11 cellular contexts compared by ENCODE assay signal in the genomic region with DNA sequence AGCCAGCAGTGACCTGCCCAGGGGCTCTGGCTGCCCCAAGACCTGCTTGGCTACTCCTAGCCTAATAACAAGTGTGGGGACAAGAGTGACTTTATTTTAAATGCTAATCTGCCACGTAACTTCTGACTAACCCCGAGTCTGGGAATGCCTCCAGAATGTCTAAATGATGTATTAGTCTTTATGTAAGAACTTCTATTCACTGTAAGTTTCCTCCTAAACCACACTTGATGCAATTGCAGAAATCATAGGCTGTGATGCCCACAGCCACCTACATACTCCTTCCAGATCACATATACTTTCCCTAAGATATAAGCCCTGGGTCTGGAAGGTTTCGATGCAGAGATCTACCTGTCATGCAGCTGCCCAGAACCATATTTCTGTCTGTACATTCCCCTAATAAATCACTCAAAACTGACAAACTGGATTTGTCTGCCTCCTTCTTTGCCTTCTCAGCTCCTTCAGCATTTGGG.
A peak's percentile ranks its signal among the peaks of the same experiment; 100 is the strongest.
DNase-seq lines count a peak whose midpoint lies in the region; ATAC-seq and TF ChIP-seq lines count a peak whose summit lies in the region.
"Had no signal": no experiment of that assay in that cellular context is flagged by ENCODE, and none has a peak within 500 bp of the region (broad histone marks: within the 10 kb centered on the region; RNA-seq: fewer than 3 reads in every experiment).

No MANE protein-coding gene starts in this region.

- H3K4me3 ChIP-seq in RWPE2 (ENCODE audit: severe bottlenecking) (no peak overlapping the region), fibroblast of pulmonary artery (replicated peaks; ENCODE audit: low read depth, low read length) (no peak overlapping the region), retinal pigment epithelial cell (ENCODE audit: low read length) (no peak overlapping the region)
- H3K4me3 ChIP-seq: cardiac muscle cell had no signal

- H3K27me3 ChIP-seq in RWPE2 (ENCODE audit: insufficient read depth, poor library complexity, severe bottlenecking): no peaks in the 10 kb centered on the region
- H3K27me3 ChIP-seq: cardiac muscle cell had no signal

- ATAC-seq in RWPE2 (ENCODE audit: low read depth): peak; percentile 75
- no peak for ATAC-seq in HG03342 (IDR thresholded peaks at IDR 0.05; ENCODE audit: unreplicated experiment)
- ATAC-seq in GM18519 (IDR thresholded peaks at IDR 0.05; ENCODE audit: low FRiP score, unreplicated experiment): no peak

- TF ChIP-seq CTCF in RWPE2 (IDR thresholded peaks at IDR 0.05; ENCODE audit: poor library complexity, severe bottlenecking): no peak
- TF ChIP-seq CTCF in fibroblast of pulmonary artery (IDR thresholded peaks at IDR 0.05; ENCODE audit: low read length, missing control alignments): no peak
- TF ChIP-seq CTCF in retinal pigment epithelial cell (conservative IDR thresholded peaks at IDR 0.05; ENCODE audit: low read depth, low read length): no peak

- H3K27ac ChIP-seq in RWPE2 (ENCODE audit: poor library complexity, severe bottlenecking): no peak overlapping the region
- H3K27ac ChIP-seq: cardiac muscle cell had no signal

- DNase-seq in EL (peak; percentile 85), RWPE2 (ENCODE audit: low spot score) (no peak), fibroblast of pulmonary artery (ENCODE audit: low read depth) (peak; percentile 88), retinal pigment epithelial cell (ENCODE audit: low read depth) (peak; percentile 76), islet precursor cell (no peak), NCI-H345 treated with DMSO at 0.1 percent for 48 hours (lab: John Stamatoyannopoulos, UW; ENCODE audit: unreplicated experiment) (no peak)
- DNase-seq: naive B cell; stimulated activated CD4-positive, alpha-beta T cell treated with anti-CD3 and anti-CD28 coated beads, Interleukin-2, amount 100 ng/mL, for 24 hours had no signal

- H3K4me1 ChIP-seq in RWPE2 (ENCODE audit: insufficient read depth, poor library complexity, severe bottlenecking): peaks cover 15% of the 10 kb centered on the region

- H3K36me3 ChIP-seq in RWPE2 (ENCODE audit: low read depth): no peaks in the 10 kb centered on the region
- H3K36me3 ChIP-seq: cardiac muscle cell had no signal

- H3K9me3 ChIP-seq in RWPE2 (ENCODE audit: severe bottlenecking): no peaks in the 10 kb centered on the region

Comparison
In these comparisons a context has a peak if more than half of its experiments do, and no peak if none do; other contexts are left out.
1. DNase-seq: peak in EL (single experiment), fibroblast of pulmonary artery (single experiment) and retinal pigment epithelial cell (single experiment); none in RWPE2 (single experiment), islet precursor cell (single experiment) and NCI-H345 treated with DMSO at 0.1 percent for 48 hours (single experiment).